In the genomic region with DNA sequence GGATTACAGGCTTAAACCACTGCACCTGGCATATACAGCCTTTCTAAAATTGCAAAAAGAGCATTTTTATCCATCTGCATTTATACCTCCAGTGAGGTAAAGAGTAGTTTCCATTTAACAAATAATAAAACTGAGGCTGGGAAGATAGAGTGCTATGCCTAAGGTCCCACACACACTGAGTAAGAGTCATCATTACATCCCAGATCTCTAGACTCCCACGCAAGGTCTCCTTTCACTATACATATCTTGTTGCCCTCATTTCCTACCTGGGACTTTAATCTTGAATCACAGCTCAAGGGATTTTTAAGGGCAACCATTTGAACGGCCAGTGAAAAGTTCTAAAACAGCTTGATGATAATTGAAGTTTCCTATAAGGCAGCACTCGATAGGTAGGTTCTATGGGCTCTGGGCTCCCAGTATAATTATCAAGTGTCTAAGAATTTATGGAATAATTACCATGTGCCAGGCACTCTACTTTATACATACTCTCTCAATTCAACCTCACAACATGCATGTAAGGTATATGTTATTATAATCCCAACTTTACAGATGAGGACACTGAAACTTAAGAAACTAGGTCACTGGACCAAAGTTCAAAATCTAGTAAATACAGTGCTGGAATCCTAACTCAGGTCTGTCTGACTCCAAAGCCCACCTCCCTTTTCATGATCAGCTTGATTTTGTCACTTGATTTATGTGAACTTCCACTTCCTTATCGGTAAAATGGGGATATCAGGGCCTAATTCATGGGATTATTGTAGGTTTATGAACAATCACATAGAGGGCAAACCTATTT, we compare ENCODE assay signal across 23 cellular contexts.
"Had no signal": no experiment of that assay in that cellular context is flagged by ENCODE, and none has a peak within 500 bp of the region (broad histone marks: within the 10 kb centered on the region; RNA-seq: fewer than 3 reads in every experiment).

No MANE protein-coding gene starts in this region.

- H3K4me1 Mint-ChIP-seq: nephron had no signal

- H3K4me1 ChIP-seq: adrenal gland, body of pancreas, colonic mucosa, spleen, stomach, thyroid gland had no signal

- H3K9me3 Mint-ChIP-seq: activated CD4-positive, alpha-beta memory T cell treated with anti-CD3 and anti-CD28 coated beads for 36 hours had no signal

- H3K4me3 Mint-ChIP-seq: activated CD4-positive, alpha-beta memory T cell treated with anti-CD3 and anti-CD28 coated beads for 36 hours; nephron had no signal

- H3K27me3 ChIP-seq: adrenal gland, body of pancreas, cardiac muscle cell, colonic mucosa, spleen, stomach, thyroid gland had no signal

- H3K27ac Mint-ChIP-seq: nephron had no signal

- FAIRE-seq: endometrium, frontal cortex, islet of Langerhans, TTC549 had no signal

- ATAC-seq: body of pancreas, left ventricle myocardium superior, right cardiac atrium had no signal

- H3K9me3 ChIP-seq: adrenal gland, body of pancreas, colonic mucosa, mucosa of descending colon, spleen, stomach, thyroid gland had no signal

- H3K27ac ChIP-seq: adrenal gland, body of pancreas, cardiac muscle cell, colonic mucosa, spleen, stomach, thyroid gland, VCaP had no signal

- H3K4me3 ChIP-seq: adrenal gland, body of pancreas, cardiac muscle cell, colonic mucosa, mucosa of descending colon, spleen, stomach, thyroid gland had no signal

- H3K27me3 Mint-ChIP-seq: activated CD4-positive, alpha-beta memory T cell treated with anti-CD3 and anti-CD28 coated beads for 36 hours had no signal

- H3K36me3 Mint-ChIP-seq: activated CD4-positive, alpha-beta memory T cell treated with anti-CD3 and anti-CD28 coated beads for 36 hours had no signal

- H3K36me3 ChIP-seq: adrenal gland, cardiac muscle cell, colonic mucosa, spleen, stomach, thyroid gland had no signal

- DNase-seq: activated CD4-positive, alpha-beta memory T cell treated with anti-CD3 and anti-CD28 coated beads for 36 hours; activated effector memory CD4-positive, alpha-beta T cell treated with anti-CD3 and anti-CD28 coated beads, Interleukin-2, amount 50 U/mL, for 16 hours; activated naive CD4-positive, alpha-beta T cell treated with anti-CD3 and anti-CD28 coated beads, Interleukin-2, amount 50 U/mL, for 16 hours; adrenal gland; aorta; body of pancreas; cerebellar nuclear complex; colonic mucosa; effector CD8-positive, alpha-beta T cell; left ventricle myocardium superior; mucosa of descending colon; posterior cingulate gyrus; right cardiac atrium; spleen; stomach; thyroid gland had no signal
